ENCODE assay signal across 8 cellular contexts in genomic region chr1:27527857-27528700, GRCh38. TPM values are rescaled to one million over a fixed set of nuclear protein-coding genes. Genes with fewer than 3 reads are reported as not detected.
DNase-seq lines count a peak whose midpoint lies in the region; ATAC-seq and TF ChIP-seq lines count a peak whose summit lies in the region.

No MANE protein-coding gene starts in this region.

- peak overlapping the region; percentile 16 for H3K27ac ChIP-seq in CD8-positive, alpha-beta memory T cell (ENCODE audit: low read depth, low read length)
- peak overlapping the region; percentile 94 for H3K27ac ChIP-seq in WERI-Rb-1

- H3K27me3 Mint-ChIP-seq in CD8-positive, alpha-beta memory T cell = no peaks in the 10 kb centered on the region
- H3K27me3 Mint-ChIP-seq in central memory CD8-positive, alpha-beta T cell = peaks cover 13% of the 10 kb centered on the region

- H3K9me3 ChIP-seq in CD8-positive, alpha-beta memory T cell (ENCODE audit: low read length) = no peaks in the 10 kb centered on the region
- H3K9me3 ChIP-seq in WERI-Rb-1 (ENCODE audit: severe bottlenecking) = no peaks in the 10 kb centered on the region

- peak overlapping the region in 4 of 8 donors; percentile 12 to 79 (median 44) for H3K27ac Mint-ChIP-seq in CD8-positive, alpha-beta memory T cell
- no peak overlapping the region for H3K27ac Mint-ChIP-seq in central memory CD8-positive, alpha-beta T cell (ENCODE audit: low read depth)

- no peak for TF ChIP-seq CTCF in WERI-Rb-1 (IDR thresholded peaks at IDR 0.05; ENCODE audit: low read depth, low read length)

- DNase-seq in CD8-positive, alpha-beta memory T cell = peak in 3 of 5 donors; percentile 8 to 76 (median 37)
- DNase-seq in LoVo (ENCODE audit: low spot score) (peak; percentile 64), WERI-Rb-1 (peak; percentile 62), left lobe of liver (ENCODE audit: low spot score) (no peak), EL (no peak), DMS114 treated with DMSO at 0.1 percent for 48 hours (lab: John Stamatoyannopoulos, UW; ENCODE audit: unreplicated experiment) (no peak)
- no peak for DNase-seq in central memory CD8-positive, alpha-beta T cell (ENCODE audit: low spot score in 2 of 2)
- DNase-seq in stimulated activated CD4-positive, alpha-beta T cell treated with anti-CD3 and anti-CD28 coated beads, TNF-alpha, amount 100 ng/mL, for 4 hours (ENCODE audit: low read depth in 3 of 3) = peak in 2 of 3 experiments; percentile 15 to 40

- ATAC-seq in central memory CD8-positive, alpha-beta T cell (replicated peaks; ENCODE audit: extremely low read depth, poor library complexity, severe bottlenecking) = peak; percentile 67
- peak; percentile 70 for ATAC-seq in left lobe of liver

- H3K36me3 Mint-ChIP-seq in CD8-positive, alpha-beta memory T cell = peaks cover 0 to 4% (median 0%) of the 10 kb centered on the region in 3 donors
- H3K36me3 Mint-ChIP-seq in central memory CD8-positive, alpha-beta T cell (ENCODE audit: insufficient read depth) = peaks cover 12% of the 10 kb centered on the region

- H3K4me3 Mint-ChIP-seq in CD8-positive, alpha-beta memory T cell = peak overlapping the region; percentile 50 to 73 (median 67)
- H3K4me3 Mint-ChIP-seq in central memory CD8-positive, alpha-beta T cell = peak overlapping the region; percentile 51

- POLR2A ChIA-PET in CD8-positive, alpha-beta memory T cell (lab: Charles Lee) = interaction anchor here (0.5 kb wide), 1 partner anchor 129 kb away, joined by 5 read pairs; no protein-coding TSS in a partner anchor

- H3K9me3 Mint-ChIP-seq in CD8-positive, alpha-beta memory T cell = no peaks in the 10 kb centered on the region
- H3K9me3 Mint-ChIP-seq in central memory CD8-positive, alpha-beta T cell = no peaks in the 10 kb centered on the region

- no peaks in the 10 kb centered on the region for H3K27me3 ChIP-seq in CD8-positive, alpha-beta memory T cell (ENCODE audit: insufficient read depth, low read length, poor library complexity, severe bottlenecking)
- H3K27me3 ChIP-seq in WERI-Rb-1 (ENCODE audit: insufficient read depth, low read depth, severe bottlenecking) = no peaks in the 10 kb centered on the region

- CTCF ChIA-PET in CD8-positive, alpha-beta memory T cell (lab: Charles Lee) = no interaction called here

- peaks cover 56 to 65% (median 56%) of the 10 kb centered on the region in 3 donors for H3K4me1 Mint-ChIP-seq in CD8-positive, alpha-beta memory T cell
- peaks cover 65% of the 10 kb centered on the region for H3K4me1 Mint-ChIP-seq in central memory CD8-positive, alpha-beta T cell

- no peaks in the 10 kb centered on the region for H3K36me3 ChIP-seq in CD8-positive, alpha-beta memory T cell (ENCODE audit: insufficient read depth, low read length)
- H3K36me3 ChIP-seq in WERI-Rb-1 = no peaks in the 10 kb centered on the region; the same call in 1 of the 2 replicates

- H3K4me1 ChIP-seq in CD8-positive, alpha-beta memory T cell (ENCODE audit: insufficient read depth, low read length) = peaks cover 56% of the 10 kb centered on the region

- peak overlapping the region; percentile 58 for H3K4me3 ChIP-seq in CD8-positive, alpha-beta memory T cell (ENCODE audit: low read length)
- H3K4me3 ChIP-seq in WERI-Rb-1 (ENCODE audit: low read depth, low read length) = peak overlapping the region; percentile 46

RNA-seq across cellular contexts. Expression of gene WASF2, which starts 38.1 kb away (rescaled TPM):
- total RNA-seq in CD8-positive, alpha-beta memory T cell = 100 to 1,000 TPM; 120 to 128 TPM
- polyA plus RNA-seq in CD8-positive, alpha-beta memory T cell = 64.1 TPM
- total RNA-seq in left lobe of liver = 27.9 TPM

Comparison
In these comparisons a context has a peak if more than half of its experiments do, and no peak if none do; other contexts are left out.
1. DNase-seq: peak in CD8-positive, alpha-beta memory T cell (3 of 5), LoVo (single experiment), WERI-Rb-1 (single experiment) and stimulated activated CD4-positive, alpha-beta T cell treated with anti-CD3 and anti-CD28 coated beads, TNF-alpha, amount 100 ng/mL, for 4 hours (2 of 3); none in central memory CD8-positive, alpha-beta T cell (0 of 2), left lobe of liver (single experiment), EL (single experiment) and DMS114 treated with DMSO at 0.1 percent for 48 hours (single experiment).